ENCODE assay signal across 25 cellular contexts in genomic region chr7:110587294-110587693, GRCh38.
DNase-seq lines count a peak whose midpoint lies in the region; ATAC-seq, FAIRE-seq and TF ChIP-seq lines count a peak whose summit lies in the region.
"Had no signal": no experiment of that assay in that cellular context is flagged by ENCODE, and none has a peak within 500 bp of the region (broad histone marks: within the 10 kb centered on the region; RNA-seq: fewer than 3 reads in every experiment).

No MANE protein-coding gene starts in this region.

- no peak overlapping the region for H3K27ac ChIP-seq in HepG2 (ENCODE audit: extremely low read length, insufficient read depth, low read length)
- H3K27ac ChIP-seq in right lobe of liver, result no peak overlapping the region
- no peak overlapping the region for H3K27ac ChIP-seq in HEK293 (ENCODE audit: extremely low read depth, low read depth, low read length)
- H3K27ac ChIP-seq: BLaER1 had no signal

- H3K79me2 ChIP-seq in HepG2 (ENCODE audit: insufficient read depth, low read length), result no peaks in the 10 kb centered on the region

- no peaks in the 10 kb centered on the region for H3K36me3 ChIP-seq in HepG2 (replicated peaks in 1 of 2; ENCODE audit: control insufficient read depth in 1 of 2, insufficient read depth in 2 of 2, low read length in 2 of 2)
- H3K36me3 ChIP-seq in right lobe of liver, result no peaks in the 10 kb centered on the region
- no peaks in the 10 kb centered on the region for H3K36me3 ChIP-seq in HEK293 (ENCODE audit: control insufficient read depth in 2 of 2, insufficient read depth in 1 of 2, low read length in 2 of 2)
- H3K36me3 ChIP-seq: BE2C, BLaER1 had no signal

- H3K4me1 ChIP-seq in HepG2 (ENCODE audit: insufficient read depth, low read length) (no peaks in the 10 kb centered on the region), right lobe of liver (no peaks in the 10 kb centered on the region), HEK293 (ENCODE audit: control insufficient read depth, insufficient read depth, low read length) (no peaks in the 10 kb centered on the region)
- H3K4me1 ChIP-seq: BLaER1 had no signal

- H3K4me3 Mint-ChIP-seq in endothelial cell (ENCODE audit: unreplicated experiment), result no peak overlapping the region
- H3K4me3 Mint-ChIP-seq: CD14-positive monocyte; CD4-positive, alpha-beta memory T cell; CD4-positive, CD25-positive, alpha-beta regulatory T cell; CD8-positive, alpha-beta memory T cell had no signal

- H4K20me1 ChIP-seq in HepG2 (ENCODE audit: insufficient read depth, low read length), result no peaks in the 10 kb centered on the region
- H4K20me1 ChIP-seq: BLaER1 had no signal

- H3K9me3 ChIP-seq in HepG2 (ENCODE audit: low read length), result no peaks in the 10 kb centered on the region
- H3K9me3 ChIP-seq in right lobe of liver, result no peaks in the 10 kb centered on the region
- H3K9me3 ChIP-seq in HEK293 (ENCODE audit: control insufficient read depth, insufficient read depth, low read depth, low read length), result no peaks in the 10 kb centered on the region
- H3K9me3 ChIP-seq: BE2C, BLaER1 had no signal

- no peaks in the 10 kb centered on the region for H3K27me3 Mint-ChIP-seq in endothelial cell (ENCODE audit: unreplicated experiment)
- H3K27me3 Mint-ChIP-seq: CD4-positive, alpha-beta memory T cell; CD4-positive, CD25-positive, alpha-beta regulatory T cell; CD8-positive, alpha-beta memory T cell had no signal

- POLR2A ChIA-PET in HepG2 (lab: Yijun Ruan, JAX), result no interaction called here
- POLR2A ChIA-PET in HEK293 (lab: Yijun Ruan, JAX), result no interaction called here

- H3K9me3 Mint-ChIP-seq in endothelial cell (ENCODE audit: unreplicated experiment), result no peaks in the 10 kb centered on the region
- H3K9me3 Mint-ChIP-seq: CD8-positive, alpha-beta memory T cell had no signal

- H3K36me3 Mint-ChIP-seq in endothelial cell (ENCODE audit: low read depth, unreplicated experiment), result peaks cover 4% of the 10 kb centered on the region
- H3K36me3 Mint-ChIP-seq: CD14-positive monocyte; CD4-positive, alpha-beta memory T cell; CD4-positive, CD25-positive, alpha-beta regulatory T cell; CD8-positive, alpha-beta memory T cell had no signal

- TF ChIP-seq POLR2A in HepG2 (IDR thresholded peaks at IDR 0.05; ENCODE audit: insufficient read depth in 1 of 2, low read depth in 2 of 2, low read length in 2 of 2), result no peak
- TF ChIP-seq POLR2A in right lobe of liver (IDR thresholded peaks at IDR 0.05), result no peak

- in situ Hi-C loops in HepG2 (cut with HindIII; ENCODE audit: extremely low pct_ligation_motif_present, low pct_unique_long_range_greater_than_20kb), result no loop called here

- TF ChIP-seq CTCF in HepG2 (CRISPR knock-in tag; IDR thresholded peaks at IDR 0.05) (no peak), right lobe of liver (IDR thresholded peaks at IDR 0.05) (no peak), HEK293 (tag by site-specific recombination; IDR thresholded peaks at IDR 0.05) (no peak), endothelial cell (IDR thresholded peaks at IDR 0.05; ENCODE audit: unreplicated experiment) (no peak)

- FAIRE-seq in HepG2 (lab: Jason Lieb, UNC), result no peak
- FAIRE-seq: A204.1, G401.6, GM12891, GM19239 had no signal

- peak overlapping the region; percentile 28 for H3K27ac Mint-ChIP-seq in endothelial cell (ENCODE audit: unreplicated experiment)
- H3K27ac Mint-ChIP-seq: CD14-positive monocyte; CD4-positive, alpha-beta memory T cell; CD4-positive, CD25-positive, alpha-beta regulatory T cell; CD8-positive, alpha-beta memory T cell had no signal

- no peak for ATAC-seq in HepG2
- ATAC-seq in right lobe of liver, result no peak
- ATAC-seq in sciatic nerve, result no peak

- no peak overlapping the region for H3K4me2 ChIP-seq in HepG2 (ENCODE audit: low read depth, low read length)
- H3K4me2 ChIP-seq: BLaER1 had no signal

- no peak for TF ChIP-seq RAD21 in HepG2 (CRISPR knock-in tag; IDR thresholded peaks at IDR 0.05)

- TF ChIP-seq EP300 in HepG2 (IDR thresholded peaks at IDR 0.05; ENCODE audit: low read depth in 2 of 2, low read length in 2 of 2) (no peak), HepG2 (CRISPR knock-in tag; IDR thresholded peaks at IDR 0.05; ENCODE audit: borderline replicate concordance) (no peak)

- BruUV-seq in HepG2 (replicated peaks; lab: Mats Ljungman, UMichigan), result no TSS peak

- no peak overlapping the region for H2AFZ ChIP-seq in HepG2 (ENCODE audit: low read length)

- CTCF ChIA-PET in HepG2 (lab: Yijun Ruan, JAX; ENCODE audit: low intra/inter-chr PET ratio, low total read pairs), result no interaction called here
- CTCF ChIA-PET in HEK293 (lab: Yijun Ruan, JAX), result no interaction called here

- H3K4me1 Mint-ChIP-seq in endothelial cell (ENCODE audit: unreplicated experiment), result peaks cover 17% of the 10 kb centered on the region
- H3K4me1 Mint-ChIP-seq: CD14-positive monocyte; CD4-positive, CD25-positive, alpha-beta regulatory T cell; CD8-positive, alpha-beta memory T cell had no signal

- intact Hi-C loops in HepG2 (cut with micrococcal nuclease; ENCODE audit: unreplicated experiment), result no loop called here
- intact Hi-C loops in right lobe of liver (cut with DNase I), result no loop called here
- intact Hi-C loops in sciatic nerve (cut with DNase I), result no loop called here

- no peak overlapping the region for H3K4me3 ChIP-seq in HepG2 (replicated peaks in 1 of 3; ENCODE audit: insufficient read depth in 1 of 3, low read depth in 2 of 3, low read length in 3 of 3)
- no peak overlapping the region for H3K4me3 ChIP-seq in right lobe of liver
- H3K4me3 ChIP-seq in HEK293 (ENCODE audit: low read depth, low read length), result no peak overlapping the region
- H3K4me3 ChIP-seq: BLaER1 had no signal

- DNase-seq in HepG2 (ENCODE audit: low spot score) (no peak), right lobe of liver (no peak), endothelial cell (ENCODE audit: low spot score) (no peak), sciatic nerve (ENCODE audit: low spot score) (no peak), RPMI8226 (no peak)
- DNase-seq: 8988T; ACHN; BE2C; C1 segment of cervical spinal cord; CD4-positive, alpha-beta memory T cell; CD4-positive, CD25-positive, alpha-beta regulatory T cell; CD8-positive, alpha-beta memory T cell; COR-L47; DMS 273 treated with DMSO at 0.1 percent for 48 hours; DMS153; DMS53; DMS79; GF-D8 had no signal

- H3K27me3 ChIP-seq in HepG2 (ENCODE audit: control insufficient read depth in 1 of 2, insufficient read depth in 2 of 2, low read length in 2 of 2), result no peaks in the 10 kb centered on the region; a peak in 1 of 5 replicates
- no peaks in the 10 kb centered on the region for H3K27me3 ChIP-seq in right lobe of liver
- H3K27me3 ChIP-seq: BE2C, BLaER1 had no signal

- no peak overlapping the region for H3K9ac ChIP-seq in HepG2 (ENCODE audit: insufficient read depth, low read depth, low read length)
- H3K9ac ChIP-seq: BLaER1 had no signal

TF ChIP-seq in HepG2, 621 proteins besides CTCF, POLR2A, EP300 and RAD21 (continues in another document):
- no peak for TF ChIP-seq NR2F2 (IDR thresholded peaks at IDR 0.05; ENCODE audit: borderline replicate concordance, low read depth)
- TF ChIP-seq BORCS8-MEF2B (CRISPR knock-in tag; IDR thresholded peaks at IDR 0.05), result no peak
- no peak for TF ChIP-seq ZNF839 (CRISPR knock-in tag; IDR thresholded peaks at IDR 0.05; ENCODE audit: borderline replicate concordance)
- no peak for TF ChIP-seq ZUFSP (CRISPR knock-in tag; IDR thresholded peaks at IDR 0.05; ENCODE audit: borderline replicate concordance)
- TF ChIP-seq TEAD3 (CRISPR knock-in tag; optimal IDR thresholded peaks at IDR 0.05; ENCODE audit: borderline replicate concordance), result no peak
- no peak for TF ChIP-seq ZNF672 (CRISPR knock-in tag; IDR thresholded peaks at IDR 0.05)
- peak; percentile 51; the same call in 1 of the 2 replicates for TF ChIP-seq CREB1 (IDR thresholded peaks at IDR 0.05)
- no peak for TF ChIP-seq CREB1 (CRISPR knock-in tag; IDR thresholded peaks at IDR 0.05)
- TF ChIP-seq REXO4 (CRISPR knock-in tag; IDR thresholded peaks at IDR 0.05; ENCODE audit: borderline replicate concordance), result no peak

TF ChIP-seq in HEK293, 187 proteins besides CTCF, POLR2A, EP300 and RAD21:
- TF ChIP-seq ZNF660 (tag by site-specific recombination; IDR thresholded peaks at IDR 0.05) (no peak), SP2 (tag by site-specific recombination; IDR thresholded peaks at IDR 0.05) (no peak), ATF2 (tag by site-specific recombination; IDR thresholded peaks at IDR 0.05; ENCODE audit: low read depth) (0 out of 2 replicates have a peak, but pooled peaks have one; percentile 8)

Comparison
In these comparisons a context has a peak if more than half of its experiments do, and no peak if none do; other contexts are left out.
1. Of the 63 proteins assayed by ChIP-seq in both HepG2 and HEK293: peak only in HepG2: none; only in HEK293: ATF2; in both: none; in neither: 62.